12 cellular contexts compared by ENCODE assay signal in the genomic region with DNA sequence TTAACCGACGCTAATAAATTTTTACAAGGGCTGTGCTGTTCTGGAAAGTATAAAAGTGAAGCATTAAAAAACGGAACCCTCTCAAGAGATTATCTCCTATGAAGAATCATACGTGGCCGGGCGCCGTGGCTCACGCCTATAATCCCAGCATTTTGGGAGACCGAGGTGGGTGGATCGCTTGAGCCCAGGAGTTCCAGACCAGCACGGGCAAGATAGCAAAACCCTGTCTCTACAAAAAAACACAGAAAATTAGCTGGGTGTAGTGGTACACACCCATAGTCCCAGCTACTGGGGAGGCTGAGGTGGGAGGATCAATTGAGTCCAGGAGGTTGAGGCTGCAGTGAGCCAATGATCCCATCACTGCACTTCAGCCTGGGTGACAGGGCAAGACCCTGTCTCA.
DNase-seq lines count a peak whose midpoint lies in the region; ATAC-seq and TF ChIP-seq lines count a peak whose summit lies in the region.
"Had no signal": no experiment of that assay in that cellular context is flagged by ENCODE, and none has a peak within 500 bp of the region (broad histone marks: within the 10 kb centered on the region; RNA-seq: fewer than 3 reads in every experiment).

No MANE protein-coding gene starts in this region.

- H3K4me1 Mint-ChIP-seq in CD4-positive, alpha-beta memory T cell: peaks cover 48 to 90% (median 76%) of the 10 kb centered on the region in 4 donors

- no peak for DNase-seq in CD4-positive, alpha-beta memory T cell
- DNase-seq in MV-4-11 (lab: John Stamatoyannopoulos, UW) (peak; percentile 69), coronary artery (ENCODE audit: low spot score) (no peak), sigmoid colon (no peak), nucleus accumbens (lab: John Stamatoyannopoulos, UW) (no peak), NCI-H1105 treated with DMSO at 0.1 percent for 48 hours (lab: John Stamatoyannopoulos, UW) (no peak)
- no peak for DNase-seq in stimulated activated CD4-positive, alpha-beta T cell treated with anti-CD3 and anti-CD28 coated beads, Interleukin-12 subunit alpha, Interleukin-12 subunit beta, amount 100 ng/mL, for 4 hours
- DNase-seq: activated T-cell treated with anti-CD3 and anti-CD28 coated beads for 4 hours, HCEC 1CT, occipital lobe, upper lobe of left lung had no signal

- peaks cover 11% of the 10 kb centered on the region for H3K36me3 ChIP-seq in CD4-positive, alpha-beta memory T cell (ENCODE audit: insufficient read depth, low read length)
- peaks cover 0 to 19% (median 10%) of the 10 kb centered on the region in 4 donors for H3K36me3 ChIP-seq in sigmoid colon

- TF ChIP-seq CTCF in coronary artery (IDR thresholded peaks at IDR 0.05) (no peak), sigmoid colon (IDR thresholded peaks at IDR 0.05) (no peak)

- intact Hi-C loops in CD4-positive, alpha-beta memory T cell (cut with micrococcal nuclease): loop anchor here (2.0 to 10.0 kb wide), 3 partner anchors 160 to 439 kb away; partner anchors contain the start of gene ATXN1
- intact Hi-C loops in sigmoid colon (cut with DNase I): no loop called here

- H3K4me1 ChIP-seq in CD4-positive, alpha-beta memory T cell (ENCODE audit: insufficient read depth, low read length): peaks cover 89% of the 10 kb centered on the region
- H3K4me1 ChIP-seq in sigmoid colon: peaks cover 0 to 65% (median 56%) of the 10 kb centered on the region in 4 donors

- H3K27me3 Mint-ChIP-seq in CD4-positive, alpha-beta memory T cell: no peaks in the 10 kb centered on the region

- no peak for TF ChIP-seq EP300 in sigmoid colon (IDR thresholded peaks at IDR 0.05)

- no peaks in the 10 kb centered on the region for H3K9me3 Mint-ChIP-seq in CD4-positive, alpha-beta memory T cell

- peak overlapping the region in 3 of 8 donors; percentile 13 to 80 (median 31) for H3K4me3 Mint-ChIP-seq in CD4-positive, alpha-beta memory T cell

- peaks cover 15 to 29% of the 10 kb centered on the region in 2 donors for H3K36me3 Mint-ChIP-seq in CD4-positive, alpha-beta memory T cell

- peak overlapping the region; percentile 93 to 99 (median 97) for H3K27ac Mint-ChIP-seq in CD4-positive, alpha-beta memory T cell

- POLR2A ChIA-PET in CD4-positive, alpha-beta memory T cell (lab: Charles Lee; ENCODE audit: partially characterized antibody): interaction anchor here (1.0 to 2.3 kb wide), 4 partner anchors 13 to 440 kb away, joined by 3 to 12 read pairs (median 3); partner anchors contain the start of gene ATXN1

- no peaks in the 10 kb centered on the region for H3K9me3 ChIP-seq in CD4-positive, alpha-beta memory T cell (ENCODE audit: control insufficient read depth in 1 of 2, low read length in 2 of 2)
- no peaks in the 10 kb centered on the region for H3K9me3 ChIP-seq in sigmoid colon
- H3K9me3 ChIP-seq: upper lobe of left lung had no signal

- CTCF ChIA-PET in CD4-positive, alpha-beta memory T cell (lab: Charles Lee; ENCODE audit: partially characterized antibody): interaction anchor here (0.8 to 10.0 kb wide), 3 partner anchors 11 to 449 kb away, joined by 3 to 150 read pairs (median 5); no protein-coding TSS in a partner anchor

- H3K27me3 ChIP-seq in CD4-positive, alpha-beta memory T cell (ENCODE audit: insufficient read depth, low read length): no peaks in the 10 kb centered on the region
- H3K27me3 ChIP-seq in sigmoid colon: no peaks in the 10 kb centered on the region
- H3K27me3 ChIP-seq: upper lobe of left lung had no signal

- 94 to 95% methylated on average over 11 of the region's 11 CpGs for WGBS in sigmoid colon, 2 donors

- no peak overlapping the region for H3K4me3 ChIP-seq in CD4-positive, alpha-beta memory T cell (ENCODE audit: low read length in 2 of 2)
- H3K4me3 ChIP-seq in coronary artery (no peak overlapping the region), sigmoid colon (no peak overlapping the region)
- H3K4me3 ChIP-seq: upper lobe of left lung had no signal

- H3K27ac ChIP-seq in CD4-positive, alpha-beta memory T cell (ENCODE audit: low read depth, low read length): peak overlapping the region; percentile 82
- H3K27ac ChIP-seq in coronary artery: peak overlapping the region; percentile 85 to 88
- peak overlapping the region in 3 of 4 donors; percentile 61 to 91 (median 85) for H3K27ac ChIP-seq in sigmoid colon

- ATAC-seq in GM18498 (IDR thresholded peaks at IDR 0.05; ENCODE audit: unreplicated experiment): no peak

- no peak for TF ChIP-seq POLR2A in sigmoid colon (IDR thresholded peaks at IDR 0.05)
